Comparison of ENCODE assay signal across 11 cellular contexts in the genomic region with DNA sequence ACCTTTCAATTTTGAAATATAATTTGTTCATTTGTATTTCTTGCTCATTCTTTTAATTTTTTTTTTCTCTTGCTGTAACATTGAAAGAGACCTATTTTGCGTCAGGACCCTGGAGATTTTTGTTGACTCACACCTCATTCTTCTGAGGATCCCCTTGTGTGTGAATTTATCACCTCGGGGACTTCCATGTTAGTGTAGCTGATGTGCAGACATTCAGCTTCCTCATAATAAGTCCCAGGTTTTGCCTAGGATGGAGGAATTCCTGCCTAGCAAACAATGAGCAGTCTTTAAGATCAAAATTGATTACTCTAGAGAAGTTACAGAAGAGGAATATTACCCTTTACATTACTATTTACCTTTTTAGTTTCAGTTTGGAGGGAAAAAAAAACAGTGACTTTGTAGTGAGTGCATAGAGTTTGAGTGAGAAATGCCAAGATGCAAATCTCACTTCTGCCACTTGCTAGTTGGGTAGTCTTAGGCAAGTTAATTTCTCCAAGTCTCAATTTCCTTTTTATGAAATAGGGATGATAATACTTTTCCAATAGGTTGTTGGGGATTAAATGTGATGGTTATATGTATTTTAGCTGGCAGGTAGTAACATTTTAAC. TPM values are rescaled to one million over a fixed set of nuclear protein-coding genes. Genes with fewer than 3 reads are reported as not detected.
DNase-seq lines count a peak whose midpoint lies in the region; ATAC-seq and TF ChIP-seq lines count a peak whose summit lies in the region.
"Had no signal": no experiment of that assay in that cellular context is flagged by ENCODE, and none has a peak within 500 bp of the region (broad histone marks: within the 10 kb centered on the region; RNA-seq: fewer than 3 reads in every experiment).

No MANE protein-coding gene starts in this region.

- ATAC-seq in activated CD8-positive, alpha-beta memory T cell treated with anti-CD3 and anti-CD28 coated beads, Interleukin-2, amount 10 ng/mL, durations not matched to agents 7 days and 5 days = peak; percentile 49
- peak; percentile 62 for ATAC-seq in HG02678 (IDR thresholded peaks at IDR 0.05; ENCODE audit: unreplicated experiment)

- no peak overlapping the region for H2AFZ ChIP-seq in neural progenitor cell (replicated peaks)

- peaks cover 6% of the 10 kb centered on the region for H3K36me3 Mint-ChIP-seq in activated CD8-positive, alpha-beta memory T cell treated with anti-CD3 and anti-CD28 coated beads, Interleukin-2, amount 10 ng/mL, durations not matched to agents 7 days and 5 days
- peaks cover 8% of the 10 kb centered on the region for H3K36me3 Mint-ChIP-seq in T-helper 2 cell treated with Interferon-gamma antibody and Interleukin-4, amounts not matched to agents 5 μg/mL and 100 μg/mL, for 36 hours (ENCODE audit: low read depth)
- H3K36me3 Mint-ChIP-seq in stimulated activated naive CD8-positive, alpha-beta T cell treated with anti-CD3 and anti-CD28 coated beads, Interleukin-15, Interleukin-2, amounts not matched to agents 100 ng/mL and 50 ng/mL, for 24 hours (ENCODE audit: low read depth) = peaks cover 3% of the 10 kb centered on the region
- H3K36me3 Mint-ChIP-seq in neural progenitor cell = no peaks in the 10 kb centered on the region
- H3K36me3 Mint-ChIP-seq in Caco-2 (ENCODE audit: insufficient read depth, unreplicated experiment) = peaks cover 10% of the 10 kb centered on the region

- H3K4me3 ChIP-seq in neural progenitor cell (no peak overlapping the region), Caco-2 (ENCODE audit: low read depth, low read length) (no peak overlapping the region)

- BruUV-seq in Caco-2 (replicated peaks; lab: Mats Ljungman, UMichigan) = no TSS peak

- no peak overlapping the region for H3K9ac ChIP-seq in neural progenitor cell

- H3K9me3 ChIP-seq in neural progenitor cell (ENCODE audit: low read depth) (no peaks in the 10 kb centered on the region), Caco-2 (no peaks in the 10 kb centered on the region)

- intact Hi-C loops in Caco-2 (cut with micrococcal nuclease; ENCODE audit: unreplicated experiment) = no loop called here

- H3K4me1 ChIP-seq in neural progenitor cell (peaks cover 6% of the 10 kb centered on the region), Caco-2 (no peaks in the 10 kb centered on the region; the same call in 1 of the 2 replicates)

- H3K27ac ChIP-seq in neural progenitor cell = no peak overlapping the region

- no peaks in the 10 kb centered on the region for H3K36me3 ChIP-seq in neural progenitor cell
- no peaks in the 10 kb centered on the region for H3K36me3 ChIP-seq in Caco-2 (ENCODE audit: control insufficient read depth, insufficient read depth, low read length)

- CTCF ChIA-PET in activated CD8-positive, alpha-beta memory T cell treated with anti-CD3 and anti-CD28 coated beads, Interleukin-2, amount 10 ng/mL, durations not matched to agents 7 days and 5 days (lab: Charles Lee) = interaction anchor here (1.3 to 3.3 kb wide), 3 partner anchors 9 to 44 kb away, joined by 3 to 11 read pairs (median 8); no protein-coding TSS in a partner anchor
- CTCF ChIA-PET in Caco-2 (lab: Charles Lee) = no interaction called here

- TF ChIP-seq CTCF in neural progenitor cell (IDR thresholded peaks at IDR 0.05) (no peak), Caco-2 (IDR thresholded peaks at IDR 0.05; ENCODE audit: insufficient read depth in 1 of 2, low read depth in 1 of 2, low read length in 1 of 2, severe bottlenecking in 1 of 2, unreplicated experiment in 1 of 2) (no peak)

- no peaks in the 10 kb centered on the region for H3K79me2 ChIP-seq in neural progenitor cell (ENCODE audit: low read depth)

- peaks cover 56% of the 10 kb centered on the region for H3K4me1 Mint-ChIP-seq in activated CD8-positive, alpha-beta memory T cell treated with anti-CD3 and anti-CD28 coated beads, Interleukin-2, amount 10 ng/mL, durations not matched to agents 7 days and 5 days
- peaks cover 47% of the 10 kb centered on the region for H3K4me1 Mint-ChIP-seq in T-helper 2 cell treated with Interferon-gamma antibody and Interleukin-4, amounts not matched to agents 5 μg/mL and 100 μg/mL, for 36 hours (ENCODE audit: low read depth)
- H3K4me1 Mint-ChIP-seq in stimulated activated naive CD8-positive, alpha-beta T cell treated with anti-CD3 and anti-CD28 coated beads, Interleukin-15, Interleukin-2, amounts not matched to agents 100 ng/mL and 50 ng/mL, for 24 hours (ENCODE audit: low read depth) = peaks cover 93% of the 10 kb centered on the region
- peaks cover 9% of the 10 kb centered on the region for H3K4me1 Mint-ChIP-seq in neural progenitor cell
- peaks cover 9% of the 10 kb centered on the region for H3K4me1 Mint-ChIP-seq in Caco-2 (ENCODE audit: low read depth, unreplicated experiment)

- peak overlapping the region; percentile 16 for H3K27ac Mint-ChIP-seq in activated CD8-positive, alpha-beta memory T cell treated with anti-CD3 and anti-CD28 coated beads, Interleukin-2, amount 10 ng/mL, durations not matched to agents 7 days and 5 days
- H3K27ac Mint-ChIP-seq in T-helper 2 cell treated with Interferon-gamma antibody and Interleukin-4, amounts not matched to agents 5 μg/mL and 100 μg/mL, for 36 hours = peak overlapping the region; percentile 23
- H3K27ac Mint-ChIP-seq in stimulated activated naive CD8-positive, alpha-beta T cell treated with anti-CD3 and anti-CD28 coated beads, Interleukin-15, Interleukin-2, amounts not matched to agents 100 ng/mL and 50 ng/mL, for 24 hours = peak overlapping the region; percentile 69
- H3K27ac Mint-ChIP-seq in neural progenitor cell = no peak overlapping the region
- H3K27ac Mint-ChIP-seq in Caco-2 (ENCODE audit: unreplicated experiment) = no peak overlapping the region

- H3K4me3 Mint-ChIP-seq in activated CD8-positive, alpha-beta memory T cell treated with anti-CD3 and anti-CD28 coated beads, Interleukin-2, amount 10 ng/mL, durations not matched to agents 7 days and 5 days = peak overlapping the region; percentile 24
- H3K4me3 Mint-ChIP-seq in T-helper 2 cell treated with Interferon-gamma antibody and Interleukin-4, amounts not matched to agents 5 μg/mL and 100 μg/mL, for 36 hours = peak overlapping the region; percentile 37
- H3K4me3 Mint-ChIP-seq in stimulated activated naive CD8-positive, alpha-beta T cell treated with anti-CD3 and anti-CD28 coated beads, Interleukin-15, Interleukin-2, amounts not matched to agents 100 ng/mL and 50 ng/mL, for 24 hours = peak overlapping the region; percentile 71
- H3K4me3 Mint-ChIP-seq in neural progenitor cell (no peak overlapping the region), Caco-2 (ENCODE audit: unreplicated experiment) (no peak overlapping the region)

- no peaks in the 10 kb centered on the region for H3K9me3 Mint-ChIP-seq in activated CD8-positive, alpha-beta memory T cell treated with anti-CD3 and anti-CD28 coated beads, Interleukin-2, amount 10 ng/mL, durations not matched to agents 7 days and 5 days (ENCODE audit: low read depth)
- no peaks in the 10 kb centered on the region for H3K9me3 Mint-ChIP-seq in T-helper 2 cell treated with Interferon-gamma antibody and Interleukin-4, amounts not matched to agents 5 μg/mL and 100 μg/mL, for 36 hours
- H3K9me3 Mint-ChIP-seq in stimulated activated naive CD8-positive, alpha-beta T cell treated with anti-CD3 and anti-CD28 coated beads, Interleukin-15, Interleukin-2, amounts not matched to agents 100 ng/mL and 50 ng/mL, for 24 hours = no peaks in the 10 kb centered on the region
- H3K9me3 Mint-ChIP-seq in neural progenitor cell (peaks cover 2% of the 10 kb centered on the region), Caco-2 (ENCODE audit: unreplicated experiment) (no peaks in the 10 kb centered on the region)

- H4K20me1 ChIP-seq in neural progenitor cell (ENCODE audit: low read depth) = no peaks in the 10 kb centered on the region

- H3K4me2 ChIP-seq in neural progenitor cell = no peak overlapping the region

- H3F3A ChIP-seq in neural progenitor cell (ENCODE audit: low read depth) = no peaks in the 10 kb centered on the region

- H3K27me3 Mint-ChIP-seq in activated CD8-positive, alpha-beta memory T cell treated with anti-CD3 and anti-CD28 coated beads, Interleukin-2, amount 10 ng/mL, durations not matched to agents 7 days and 5 days = no peaks in the 10 kb centered on the region
- no peaks in the 10 kb centered on the region for H3K27me3 Mint-ChIP-seq in T-helper 2 cell treated with Interferon-gamma antibody and Interleukin-4, amounts not matched to agents 5 μg/mL and 100 μg/mL, for 36 hours (ENCODE audit: low read depth)
- no peaks in the 10 kb centered on the region for H3K27me3 Mint-ChIP-seq in stimulated activated naive CD8-positive, alpha-beta T cell treated with anti-CD3 and anti-CD28 coated beads, Interleukin-15, Interleukin-2, amounts not matched to agents 100 ng/mL and 50 ng/mL, for 24 hours
- no peaks in the 10 kb centered on the region for H3K27me3 Mint-ChIP-seq in neural progenitor cell (ENCODE audit: insufficient read depth, low read depth)
- no peaks in the 10 kb centered on the region for H3K27me3 Mint-ChIP-seq in Caco-2 (ENCODE audit: insufficient read depth, unreplicated experiment)

- no peak for DNase-seq in activated CD8-positive, alpha-beta memory T cell treated with anti-CD3 and anti-CD28 coated beads, Interleukin-2, amount 10 ng/mL, durations not matched to agents 7 days and 5 days
- no peak for DNase-seq in activated CD8-positive, alpha-beta memory T cell treated with anti-CD3 and anti-CD28 coated beads, Interleukin-2, amount 50 U/mL, for 48 hours
- no peak for DNase-seq in T-helper 2 cell treated with Interferon-gamma antibody and Interleukin-4, amounts not matched to agents 5 μg/mL and 100 μg/mL, for 36 hours (ENCODE audit: low spot score)
- DNase-seq in neural progenitor cell (ENCODE audit: low spot score) (no peak), Caco-2 (no peak)
- DNase-seq in stimulated activated CD4-positive, alpha-beta T cell treated with anti-CD3 and anti-CD28 coated beads, Interleukin-4, amount 100 ng/mL, for 24 hours = no peak
- DNase-seq: activated CD4-positive, alpha-beta T cell treated with anti-CD3 and anti-CD28 coated beads for 1 hour; midbrain; NCI-H2107 had no signal

- H3K27me3 ChIP-seq in neural progenitor cell (no peaks in the 10 kb centered on the region), Caco-2 (replicated peaks; ENCODE audit: control insufficient read depth, insufficient read depth, low read length) (no peaks in the 10 kb centered on the region)

- POLR2A ChIA-PET in Caco-2 (lab: Charles Lee) = interaction anchor here (1.0 kb wide), 1 partner anchor 13 kb away, joined by 3 read pairs; no protein-coding TSS in a partner anchor

RNA-seq across cellular contexts. Expression of gene TES, which starts 14.3 kb away (rescaled TPM):
- 10 to 100 TPM; 98.5 TPM for total RNA-seq in activated CD8-positive, alpha-beta memory T cell treated with anti-CD3 and anti-CD28 coated beads, Interleukin-2, amount 10 ng/mL, durations not matched to agents 7 days and 5 days
- 5.9 and 10.6 TPM in 2 replicates for total RNA-seq in neural progenitor cell (ENCODE audit: low replicate concordance)
- total RNA-seq in Caco-2 (2022) = 190 and 207 TPM in 2 replicates

Comparison
In these comparisons a context has a peak if more than half of its experiments do, and no peak if none do; other contexts are left out.
1. H3K27ac Mint-ChIP-seq: peak in activated CD8-positive, alpha-beta memory T cell treated with anti-CD3 and anti-CD28 coated beads, Interleukin-2, amount 10 ng/mL, durations not matched to agents 7 days and 5 days (single experiment), T-helper 2 cell treated with Interferon-gamma antibody and Interleukin-4, amounts not matched to agents 5 μg/mL and 100 μg/mL, for 36 hours (single experiment) and stimulated activated naive CD8-positive, alpha-beta T cell treated with anti-CD3 and anti-CD28 coated beads, Interleukin-15, Interleukin-2, amounts not matched to agents 100 ng/mL and 50 ng/mL, for 24 hours (single experiment); none in neural progenitor cell (single experiment) and Caco-2 (single experiment).
2. H3K4me3 Mint-ChIP-seq: peak in activated CD8-positive, alpha-beta memory T cell treated with anti-CD3 and anti-CD28 coated beads, Interleukin-2, amount 10 ng/mL, durations not matched to agents 7 days and 5 days (single experiment), T-helper 2 cell treated with Interferon-gamma antibody and Interleukin-4, amounts not matched to agents 5 μg/mL and 100 μg/mL, for 36 hours (single experiment) and stimulated activated naive CD8-positive, alpha-beta T cell treated with anti-CD3 and anti-CD28 coated beads, Interleukin-15, Interleukin-2, amounts not matched to agents 100 ng/mL and 50 ng/mL, for 24 hours (single experiment); none in neural progenitor cell (single experiment) and Caco-2 (single experiment).